Comparison of ENCODE assay signal across 20 cellular contexts in the genomic region with DNA sequence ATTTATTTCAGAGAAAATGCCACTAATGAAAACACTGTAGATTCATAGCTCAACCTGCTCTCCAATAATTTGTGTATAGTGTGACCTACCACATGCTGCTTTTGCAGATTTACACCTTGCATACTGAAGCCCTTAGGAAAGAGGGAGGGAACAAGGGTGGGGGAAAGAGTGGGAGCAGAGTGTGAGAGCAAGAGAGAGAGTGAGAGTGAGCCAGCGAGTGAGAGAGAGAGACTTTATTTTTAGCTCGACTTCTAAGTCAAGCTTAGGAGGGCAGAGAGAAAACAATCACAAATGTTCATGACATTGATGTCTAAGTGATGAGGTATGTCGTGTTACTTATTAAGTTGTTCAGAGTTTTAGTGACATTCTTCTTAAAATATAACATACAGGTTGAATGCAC.
DNase-seq lines count a peak whose midpoint lies in the region; ATAC-seq and TF ChIP-seq lines count a peak whose summit lies in the region.
"Had no signal": no experiment of that assay in that cellular context is flagged by ENCODE, and none has a peak within 500 bp of the region (broad histone marks: within the 10 kb centered on the region; RNA-seq: fewer than 3 reads in every experiment).

No MANE protein-coding gene starts in this region.

- H3K4me3 ChIP-seq in right atrium auricular region: no peak overlapping the region
- no peak overlapping the region for H3K4me3 ChIP-seq in GM23248
- H3K4me3 ChIP-seq: BLaER1 treated with 17β-estradiol and CSF1 and Interleukin-3, amounts not matched to agents 10 nM and 100 nM; Peyer's patch had no signal

- H3K27ac ChIP-seq in right atrium auricular region (peak overlapping the region in 1 of 2 donors; percentile 74), GM23248 (no peak overlapping the region)
- H3K27ac ChIP-seq: BLaER1 treated with 17β-estradiol and CSF1 and Interleukin-3, amounts not matched to agents 10 nM and 100 nM; KMS-11; Peyer's patch had no signal

- no peak overlapping the region for H3K4me2 ChIP-seq in GM23248 (ENCODE audit: unreplicated experiment)
- H3K4me2 ChIP-seq: BLaER1 treated with 17β-estradiol and CSF1 and Interleukin-3, amounts not matched to agents 10 nM and 100 nM; KMS-11 had no signal

- CTCF ChIA-PET in WTC11 (lab: Charles Lee): interaction anchor here (0.7 kb wide), 1 partner anchor 34 kb away, joined by 4 read pairs; no protein-coding TSS in a partner anchor

- H3K9me3 ChIP-seq in right atrium auricular region: no peaks in the 10 kb centered on the region
- H3K9me3 ChIP-seq in GM23248 (ENCODE audit: low read depth): no peaks in the 10 kb centered on the region
- H3K9me3 ChIP-seq: Caco-2, Peyer's patch had no signal

- no peak overlapping the region for H2AFZ ChIP-seq in GM23248

- intact Hi-C loops in Right ventricle myocardium inferior (cut with DNase I) (loop anchor here (5.0 kb wide), 2 partner anchors 50 to 105 kb away; no protein-coding TSS in a partner anchor), left ventricle myocardium superior (cut with micrococcal nuclease) (no loop called here)

- ATAC-seq in Right ventricle myocardium inferior: peak; percentile 85
- peak; percentile 94 for ATAC-seq in WTC11
- ATAC-seq in left ventricle myocardium superior: peak; percentile 97

- in situ Hi-C loops in GM23248 (cut with MboI): no loop called here

- H3K4me1 Mint-ChIP-seq in WTC11: peaks cover 15% of the 10 kb centered on the region
- H3K4me1 Mint-ChIP-seq in nephron progenitor cell: peaks cover 6% of the 10 kb centered on the region
- H3K4me1 Mint-ChIP-seq: CD4-positive, alpha-beta memory T cell had no signal

- H3K36me3 Mint-ChIP-seq in WTC11 (no peaks in the 10 kb centered on the region; the same call in 1 of the 2 replicates), nephron progenitor cell (ENCODE audit: low read depth) (no peaks in the 10 kb centered on the region)
- H3K36me3 Mint-ChIP-seq: CD4-positive, alpha-beta memory T cell had no signal

- H3K4me1 ChIP-seq in right atrium auricular region: no peaks in the 10 kb centered on the region
- no peaks in the 10 kb centered on the region for H3K4me1 ChIP-seq in GM23248 (ENCODE audit: insufficient read depth)
- H3K4me1 ChIP-seq: Caco-2, Peyer's patch had no signal

- peaks cover 13% of the 10 kb centered on the region for H3K9me3 Mint-ChIP-seq in WTC11
- peaks cover 22% of the 10 kb centered on the region for H3K9me3 Mint-ChIP-seq in nephron progenitor cell

- DNase-seq in Right ventricle myocardium inferior (ENCODE audit: missing footprints): no peak
- DNase-seq in right atrium auricular region (ENCODE audit: low spot score): no peak
- no peak for DNase-seq in WTC11 (ENCODE audit: low spot score)
- DNase-seq in left ventricle myocardium superior: no peak
- DNase-seq in nephron progenitor cell: no peak
- no peak for DNase-seq in activated CD8-positive, alpha-beta memory T cell treated with anti-CD3 and anti-CD28 coated beads, Interleukin-2, amount 50 U/mL, for 4 hours
- DNase-seq in GM23248: no peak
- no peak for DNase-seq in activated CD4-positive, alpha-beta T cell treated with anti-CD3 and anti-CD28 coated beads, Interleukin-2, amount 50 U/mL, for 1 hour
- DNase-seq: 8988T; Caco-2; CD4-positive, alpha-beta memory T cell; DMS 273 treated with DMSO at 0.1 percent for 48 hours; IMR-90; NCI-H1105; NCI-H1694; NCI-H2171 treated with DMSO at 0.1 percent for 48 hours; NCI-H774; Peyer's patch had no signal

- H3K27me3 ChIP-seq in right atrium auricular region: no peaks in the 10 kb centered on the region
- no peaks in the 10 kb centered on the region for H3K27me3 ChIP-seq in GM23248 (replicated peaks; ENCODE audit: insufficient read depth)
- H3K27me3 ChIP-seq: BLaER1 treated with 17β-estradiol and CSF1 and Interleukin-3, amounts not matched to agents 10 nM and 100 nM; Peyer's patch had no signal

- H3K4me3 Mint-ChIP-seq in WTC11 (peak overlapping the region; percentile 26; the same call in 1 of the 2 replicates), nephron progenitor cell (no peak overlapping the region)
- H3K4me3 Mint-ChIP-seq: CD4-positive, alpha-beta memory T cell had no signal

- TF ChIP-seq CTCF in right atrium auricular region (IDR thresholded peaks at IDR 0.05) (no peak), WTC11 (IDR thresholded peaks at IDR 0.05) (no peak), nephron progenitor cell (IDR thresholded peaks at IDR 0.05) (no peak)

- H4K20me1 ChIP-seq in GM23248 (ENCODE audit: insufficient read depth): no peaks in the 10 kb centered on the region
- H4K20me1 ChIP-seq: BLaER1 treated with 17β-estradiol and CSF1 and Interleukin-3, amounts not matched to agents 10 nM and 100 nM had no signal

- no peaks in the 10 kb centered on the region for H3K9me2 ChIP-seq in GM23248 (ENCODE audit: insufficient read depth)

- 14 to 15% methylated on average over 3 of the region's 3 CpGs for WGBS in GM23248 (ENCODE audit: low coverage in 1 of 2, low lambda C conversion rate in 2 of 2, missing lambda C conversion rate in 2 of 2), 2 experiments

- H3K27ac Mint-ChIP-seq in WTC11: no peak overlapping the region
- peak overlapping the region; percentile 90 for H3K27ac Mint-ChIP-seq in nephron progenitor cell
- H3K27ac Mint-ChIP-seq: CD4-positive, alpha-beta memory T cell had no signal

- H3F3A ChIP-seq in GM23248 (ENCODE audit: insufficient read depth): no peaks in the 10 kb centered on the region

- H3K27me3 Mint-ChIP-seq in WTC11 (ENCODE audit: low read depth): no peaks in the 10 kb centered on the region
- no peaks in the 10 kb centered on the region for H3K27me3 Mint-ChIP-seq in nephron progenitor cell (ENCODE audit: low read depth, poor library complexity)

- POLR2A ChIA-PET in WTC11 (lab: Charles Lee): interaction anchor here (0.6 kb wide), 1 partner anchor 20 kb away, joined by 3 read pairs; no protein-coding TSS in a partner anchor

- H3K36me3 ChIP-seq in right atrium auricular region (no peaks in the 10 kb centered on the region), GM23248 (ENCODE audit: low read depth) (no peaks in the 10 kb centered on the region)
- H3K36me3 ChIP-seq: BLaER1 treated with 17β-estradiol and CSF1 and Interleukin-3, amounts not matched to agents 10 nM and 100 nM; Peyer's patch had no signal

- no peak overlapping the region for H3K9ac ChIP-seq in GM23248
- H3K9ac ChIP-seq: BLaER1 treated with 17β-estradiol and CSF1 and Interleukin-3, amounts not matched to agents 10 nM and 100 nM; KMS-11 had no signal

- no peaks in the 10 kb centered on the region for H3K79me2 ChIP-seq in GM23248 (ENCODE audit: insufficient read depth)

TF ChIP-seq in WTC11, 78 proteins besides CTCF, POLR2A, EP300 and RAD21:
- TF ChIP-seq ERG (CRISPR knock-in tag; IDR thresholded peaks at IDR 0.05): no peak
- TF ChIP-seq NFATC4 (CRISPR knock-in tag; IDR thresholded peaks at IDR 0.05): no peak
TF ChIP-seq in WTC11: peak in this region for 0.
